Comparison of ENCODE assay signal across 1 cellular context in genomic region chr11:100687032-100687629, GRCh38.
TF ChIP-seq lines count a peak whose summit lies in the region.

A gene with protein sequence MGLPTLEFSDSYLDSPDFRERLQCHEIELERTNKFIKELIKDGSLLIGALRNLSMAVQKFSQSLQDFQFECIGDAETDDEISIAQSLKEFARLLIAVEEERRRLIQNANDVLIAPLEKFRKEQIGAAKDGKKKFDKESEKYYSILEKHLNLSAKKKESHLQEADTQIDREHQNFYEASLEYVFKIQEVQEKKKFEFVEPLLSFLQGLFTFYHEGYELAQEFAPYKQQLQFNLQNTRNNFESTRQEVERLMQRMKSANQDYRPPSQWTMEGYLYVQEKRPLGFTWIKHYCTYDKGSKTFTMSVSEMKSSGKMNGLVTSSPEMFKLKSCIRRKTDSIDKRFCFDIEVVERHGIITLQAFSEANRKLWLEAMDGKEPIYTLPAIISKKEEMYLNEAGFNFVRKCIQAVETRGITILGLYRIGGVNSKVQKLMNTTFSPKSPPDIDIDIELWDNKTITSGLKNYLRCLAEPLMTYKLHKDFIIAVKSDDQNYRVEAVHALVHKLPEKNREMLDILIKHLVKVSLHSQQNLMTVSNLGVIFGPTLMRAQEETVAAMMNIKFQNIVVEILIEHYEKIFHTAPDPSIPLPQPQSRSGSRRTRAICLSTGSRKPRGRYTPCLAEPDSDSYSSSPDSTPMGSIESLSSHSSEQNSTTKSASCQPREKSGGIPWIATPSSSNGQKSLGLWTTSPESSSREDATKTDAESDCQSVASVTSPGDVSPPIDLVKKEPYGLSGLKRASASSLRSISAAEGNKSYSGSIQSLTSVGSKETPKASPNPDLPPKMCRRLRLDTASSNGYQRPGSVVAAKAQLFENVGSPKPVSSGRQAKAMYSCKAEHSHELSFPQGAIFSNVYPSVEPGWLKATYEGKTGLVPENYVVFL (plus strand): TSS chr11:100687288. CDS start chr11:100687679, 391 bp downstream.

TF ChIP-seq in K562, 482 proteins besides CTCF, POLR2A, EP300 and RAD21 (continued from another document and continues in another):
- TF ChIP-seq FOXA3 (CRISPR knock-in tag; conservative IDR thresholded peaks at IDR 0.05 in 1 of 2, IDR thresholded peaks at IDR 0.05 in 1 of 2) (no peak), HNRNPLL (IDR thresholded peaks at IDR 0.05; ENCODE audit: low read depth, low read length, poor library complexity, severe bottlenecking) (no peak), ZSCAN32 (CRISPR knock-in tag; IDR thresholded peaks at IDR 0.05) (no peak), TCFL5 (CRISPR knock-in tag; conservative IDR thresholded peaks at IDR 0.05) (no peak), GATAD2B (IDR thresholded peaks at IDR 0.05; ENCODE audit: borderline replicate concordance) (no peak), ZNF551 (CRISPR knock-in tag; IDR thresholded peaks at IDR 0.05) (no peak), NONO (IDR thresholded peaks at IDR 0.05; ENCODE audit: low read depth in 2 of 2, low read length in 1 of 2) (0 out of 4 replicates have a peak, but pooled peaks of 1 of the 2 experiments have one; percentile 27), ZNF253 (CRISPR knock-in tag; conservative IDR thresholded peaks at IDR 0.05) (no peak), REST (CRISPR knock-in tag; IDR thresholded peaks at IDR 0.05; ENCODE audit: low read depth) (no peak), ZBTB8A (IDR thresholded peaks at IDR 0.05; ENCODE audit: partially characterized antibody) (no peak), ZNF780A (CRISPR knock-in tag; IDR thresholded peaks at IDR 0.05) (no peak), KDM4B (IDR thresholded peaks at IDR 0.05; ENCODE audit: borderline replicate concordance in 2 of 2, low read depth in 1 of 2) (no peak), XRCC4 (IDR thresholded peaks at IDR 0.05; ENCODE audit: extremely low read depth, insufficient read depth, insufficient read length) (no peak), ZNF41 (CRISPR knock-in tag; conservative IDR thresholded peaks at IDR 0.05) (no peak), ZNF384 (IDR thresholded peaks at IDR 0.05; ENCODE audit: low read depth, low read length) (no peak), ETV1 (tag; conservative IDR thresholded peaks at IDR 0.05; ENCODE audit: low read depth) (0 out of 2 replicates have a peak, but pooled peaks have one; percentile 27), CBX1 (IDR thresholded peaks at IDR 0.05; ENCODE audit: low read depth) (no peak), STAT5A (IDR thresholded peaks at IDR 0.05; ENCODE audit: borderline replicate concordance, low read length) (no peak), DPF2 (IDR thresholded peaks at IDR 0.05) (no peak), TEAD1 (CRISPR knock-in tag; IDR thresholded peaks at IDR 0.05) (no peak), NCOA1 (IDR thresholded peaks at IDR 0.05; ENCODE audit: low read depth) (no peak), RBM34 (IDR thresholded peaks at IDR 0.05; ENCODE audit: borderline replicate concordance, insufficient read depth, low read length) (no peak), FIP1L1 (IDR thresholded peaks at IDR 0.05; ENCODE audit: low read depth, low read length, poor library complexity, severe bottlenecking) (peak; percentile 36), E2F4 (CRISPR knock-in tag; IDR thresholded peaks at IDR 0.05; ENCODE audit: low read depth) (no peak), PML (IDR thresholded peaks at IDR 0.05; ENCODE audit: low read length) (peak; percentile 4; the same call in 1 of the 2 replicates), KLF10 (CRISPR knock-in tag; IDR thresholded peaks at IDR 0.05) (no peak), BMI1 (IDR thresholded peaks at IDR 0.05; ENCODE audit: low read length) (no peak), ZNF232 (CRISPR knock-in tag; IDR thresholded peaks at IDR 0.05) (no peak), STAT5B (CRISPR knock-in tag; IDR thresholded peaks at IDR 0.05) (no peak), PTBP1 (IDR thresholded peaks at IDR 0.05; ENCODE audit: low read depth, low read length) (no peak), NCOA6 (IDR thresholded peaks at IDR 0.05) (no peak), SMAD4 (CRISPR knock-in tag; conservative IDR thresholded peaks at IDR 0.05) (0 out of 2 replicates have a peak, but pooled peaks have one; percentile 48), POLR2G (IDR thresholded peaks at IDR 0.05; ENCODE audit: low read depth, low read length) (peak; percentile 76), MCM7 (IDR thresholded peaks at IDR 0.05) (no peak), ZBTB33 (CRISPR knock-in tag; IDR thresholded peaks at IDR 0.05) (no peak), HNRNPH1 (optimal IDR thresholded peaks at IDR 0.05; ENCODE audit: low read depth, low read length) (no peak), ZNF212 (CRISPR knock-in tag; IDR thresholded peaks at IDR 0.05) (no peak), MEIS2 (IDR thresholded peaks at IDR 0.05; ENCODE audit: partially characterized antibody) (peak; percentile 40), ZZZ3 (IDR thresholded peaks at IDR 0.05) (no peak), FOXA1 (IDR thresholded peaks at IDR 0.05; ENCODE audit: borderline replicate concordance) (no peak), ZNF766 (CRISPR knock-in tag; conservative IDR thresholded peaks at IDR 0.05) (no peak), POLR2AphosphoS5 (IDR thresholded peaks at IDR 0.05; ENCODE audit: control insufficient read depth, insufficient read depth, low read depth, low read length) (no peak), FOXK1 (CRISPR knock-in tag; IDR thresholded peaks at IDR 0.05; ENCODE audit: borderline replicate concordance) (no peak), HDAC3 (IDR thresholded peaks at IDR 0.05; ENCODE audit: borderline replicate concordance, partially characterized antibody) (no peak), PYGO2 (tag; IDR thresholded peaks at IDR 0.05) (no peak), TGIF2 (CRISPR knock-in tag; IDR thresholded peaks at IDR 0.05) (no peak), BRF1 (IDR thresholded peaks at IDR 0.05; ENCODE audit: borderline replicate concordance, extremely low read depth, insufficient read length) (no peak)
- TF ChIP-seq, protein P1, sequence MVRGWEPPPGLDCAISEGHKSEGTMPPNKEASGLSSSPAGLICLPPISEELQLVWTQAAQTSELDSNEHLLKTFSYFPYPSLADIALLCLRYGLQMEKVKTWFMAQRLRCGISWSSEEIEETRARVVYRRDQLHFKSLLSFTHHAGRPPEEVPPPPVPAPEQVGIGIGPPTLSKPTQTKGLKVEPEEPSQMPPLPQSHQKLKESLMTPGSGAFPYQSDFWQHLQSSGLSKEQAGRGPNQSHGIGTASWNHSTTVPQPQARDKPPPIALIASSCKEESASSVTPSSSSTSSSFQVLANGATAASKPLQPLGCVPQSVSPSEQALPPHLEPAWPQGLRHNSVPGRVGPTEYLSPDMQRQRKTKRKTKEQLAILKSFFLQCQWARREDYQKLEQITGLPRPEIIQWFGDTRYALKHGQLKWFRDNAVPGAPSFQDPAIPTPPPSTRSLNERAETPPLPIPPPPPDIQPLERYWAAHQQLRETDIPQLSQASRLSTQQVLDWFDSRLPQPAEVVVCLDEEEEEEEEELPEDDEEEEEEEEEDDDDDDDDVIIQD (CRISPR knock-in tag; IDR thresholded peaks at IDR 0.05) = no peak
- TF ChIP-seq, protein P2, sequence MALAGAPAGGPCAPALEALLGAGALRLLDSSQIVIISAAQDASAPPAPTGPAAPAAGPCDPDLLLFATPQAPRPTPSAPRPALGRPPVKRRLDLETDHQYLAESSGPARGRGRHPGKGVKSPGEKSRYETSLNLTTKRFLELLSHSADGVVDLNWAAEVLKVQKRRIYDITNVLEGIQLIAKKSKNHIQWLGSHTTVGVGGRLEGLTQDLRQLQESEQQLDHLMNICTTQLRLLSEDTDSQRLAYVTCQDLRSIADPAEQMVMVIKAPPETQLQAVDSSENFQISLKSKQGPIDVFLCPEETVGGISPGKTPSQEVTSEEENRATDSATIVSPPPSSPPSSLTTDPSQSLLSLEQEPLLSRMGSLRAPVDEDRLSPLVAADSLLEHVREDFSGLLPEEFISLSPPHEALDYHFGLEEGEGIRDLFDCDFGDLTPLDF (CRISPR knock-in tag; IDR thresholded peaks at IDR 0.05) = no peak
- TF ChIP-seq, protein P3, sequence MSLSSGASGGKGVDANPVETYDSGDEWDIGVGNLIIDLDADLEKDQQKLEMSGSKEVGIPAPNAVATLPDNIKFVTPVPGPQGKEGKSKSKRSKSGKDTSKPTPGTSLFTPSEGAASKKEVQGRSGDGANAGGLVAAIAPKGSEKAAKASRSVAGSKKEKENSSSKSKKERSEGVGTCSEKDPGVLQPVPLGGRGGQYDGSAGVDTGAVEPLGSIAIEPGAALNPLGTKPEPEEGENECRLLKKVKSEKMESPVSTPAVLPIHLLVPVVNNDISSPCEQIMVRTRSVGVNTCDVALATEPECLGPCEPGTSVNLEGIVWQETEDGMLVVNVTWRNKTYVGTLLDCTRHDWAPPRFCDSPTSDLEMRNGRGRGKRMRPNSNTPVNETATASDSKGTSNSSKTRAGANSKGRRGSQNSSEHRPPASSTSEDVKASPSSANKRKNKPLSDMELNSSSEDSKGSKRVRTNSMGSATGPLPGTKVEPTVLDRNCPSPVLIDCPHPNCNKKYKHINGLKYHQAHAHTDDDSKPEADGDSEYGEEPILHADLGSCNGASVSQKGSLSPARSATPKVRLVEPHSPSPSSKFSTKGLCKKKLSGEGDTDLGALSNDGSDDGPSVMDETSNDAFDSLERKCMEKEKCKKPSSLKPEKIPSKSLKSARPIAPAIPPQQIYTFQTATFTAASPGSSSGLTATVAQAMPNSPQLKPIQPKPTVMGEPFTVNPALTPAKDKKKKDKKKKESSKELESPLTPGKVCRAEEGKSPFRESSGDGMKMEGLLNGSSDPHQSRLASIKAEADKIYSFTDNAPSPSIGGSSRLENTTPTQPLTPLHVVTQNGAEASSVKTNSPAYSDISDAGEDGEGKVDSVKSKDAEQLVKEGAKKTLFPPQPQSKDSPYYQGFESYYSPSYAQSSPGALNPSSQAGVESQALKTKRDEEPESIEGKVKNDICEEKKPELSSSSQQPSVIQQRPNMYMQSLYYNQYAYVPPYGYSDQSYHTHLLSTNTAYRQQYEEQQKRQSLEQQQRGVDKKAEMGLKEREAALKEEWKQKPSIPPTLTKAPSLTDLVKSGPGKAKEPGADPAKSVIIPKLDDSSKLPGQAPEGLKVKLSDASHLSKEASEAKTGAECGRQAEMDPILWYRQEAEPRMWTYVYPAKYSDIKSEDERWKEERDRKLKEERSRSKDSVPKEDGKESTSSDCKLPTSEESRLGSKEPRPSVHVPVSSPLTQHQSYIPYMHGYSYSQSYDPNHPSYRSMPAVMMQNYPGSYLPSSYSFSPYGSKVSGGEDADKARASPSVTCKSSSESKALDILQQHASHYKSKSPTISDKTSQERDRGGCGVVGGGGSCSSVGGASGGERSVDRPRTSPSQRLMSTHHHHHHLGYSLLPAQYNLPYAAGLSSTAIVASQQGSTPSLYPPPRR (CRISPR knock-in tag; IDR thresholded peaks at IDR 0.05; ENCODE audit: borderline replicate concordance) = no peak
- TF ChIP-seq, protein P4, sequence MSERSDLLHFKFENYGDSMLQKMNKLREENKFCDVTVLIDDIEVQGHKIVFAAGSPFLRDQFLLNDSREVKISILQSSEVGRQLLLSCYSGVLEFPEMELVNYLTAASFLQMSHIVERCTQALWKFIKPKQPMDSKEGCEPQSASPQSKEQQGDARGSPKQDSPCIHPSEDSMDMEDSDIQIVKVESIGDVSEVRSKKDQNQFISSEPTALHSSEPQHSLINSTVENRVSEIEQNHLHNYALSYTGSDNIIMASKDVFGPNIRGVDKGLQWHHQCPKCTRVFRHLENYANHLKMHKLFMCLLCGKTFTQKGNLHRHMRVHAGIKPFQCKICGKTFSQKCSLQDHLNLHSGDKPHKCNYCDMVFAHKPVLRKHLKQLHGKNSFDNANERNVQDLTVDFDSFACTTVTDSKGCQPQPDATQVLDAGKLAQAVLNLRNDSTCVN (CRISPR knock-in tag; IDR thresholded peaks at IDR 0.05) = no peak
